In genomic region chr9:125990186-125990792, GRCh38 we compare ENCODE assay signal across 19 cellular contexts.
A peak's percentile ranks its signal among the peaks of the same experiment; 100 is the strongest.
DNase-seq lines count a peak whose midpoint lies in the region; TF ChIP-seq lines count a peak whose summit lies in the region.
"Had no signal": no experiment of that assay in that cellular context is flagged by ENCODE, and none has a peak within 500 bp of the region (broad histone marks: within the 10 kb centered on the region; RNA-seq: fewer than 3 reads in every experiment).

No MANE protein-coding gene starts in this region.

- H3K4me1 ChIP-seq in endodermal cell (ENCODE audit: control insufficient read depth, insufficient read depth, low read length) (no peaks in the 10 kb centered on the region), osteoblast (ENCODE audit: insufficient read depth, low read length) (no peaks in the 10 kb centered on the region)

- intact Hi-C loops in CD14-positive monocyte (cut with micrococcal nuclease) = no loop called here

- H3K9me3 ChIP-seq in endodermal cell (ENCODE audit: control insufficient read depth, low read length) = no peaks in the 10 kb centered on the region
- no peaks in the 10 kb centered on the region for H3K9me3 ChIP-seq in osteoblast (ENCODE audit: low read depth, low read length)

- no peaks in the 10 kb centered on the region for H3K4me1 Mint-ChIP-seq in T-helper 1 cell treated with Interleukin-12 subunit alpha and Interleukin-12 subunit beta and Interleukin-4 antibody, amounts not matched to agents 30 μg/mL and 1 μg/mL, for 36 hours (ENCODE audit: low read depth)
- H3K4me1 Mint-ChIP-seq in CD14-positive monocyte (no peaks in the 10 kb centered on the region), endodermal cell (peaks cover 5% of the 10 kb centered on the region), osteocyte (ENCODE audit: unreplicated experiment) (peaks cover 6% of the 10 kb centered on the region)

- in situ Hi-C loops in G401 (cut with HindIII; ENCODE audit: low sequenced_read_pairs) = no loop called here

- no peak overlapping the region for H2AFZ ChIP-seq in osteoblast (ENCODE audit: low read length)

- H3K9me3 Mint-ChIP-seq in T-helper 1 cell treated with Interleukin-12 subunit alpha and Interleukin-12 subunit beta and Interleukin-4 antibody, amounts not matched to agents 30 μg/mL and 1 μg/mL, for 36 hours = no peaks in the 10 kb centered on the region
- H3K9me3 Mint-ChIP-seq in CD14-positive monocyte = peaks cover 0 to 2% (median 0%) of the 10 kb centered on the region in 7 donors
- H3K9me3 Mint-ChIP-seq in endodermal cell = no peaks in the 10 kb centered on the region
- H3K9me3 Mint-ChIP-seq in osteocyte (ENCODE audit: unreplicated experiment) = no peaks in the 10 kb centered on the region
- H3K9me3 Mint-ChIP-seq: HFFc6, IgD-negative memory B cell had no signal

- no peak overlapping the region for H3K4me3 ChIP-seq in endodermal cell (ENCODE audit: low read length)
- H3K4me3 ChIP-seq in osteoblast (ENCODE audit: insufficient read depth, low read length) = no peak overlapping the region

- H3K36me3 ChIP-seq in endodermal cell (ENCODE audit: control insufficient read depth, insufficient read depth, low read length) (no peaks in the 10 kb centered on the region), osteoblast (ENCODE audit: insufficient read depth, low read length) (no peaks in the 10 kb centered on the region)

- no peak overlapping the region for H3K27ac ChIP-seq in endodermal cell (ENCODE audit: low read depth, low read length)
- H3K27ac ChIP-seq in osteoblast (ENCODE audit: low read depth, low read length) = no peak overlapping the region
- H3K27ac ChIP-seq: 22Rv1, C4-2B had no signal

- no peaks in the 10 kb centered on the region for H3K27me3 Mint-ChIP-seq in T-helper 1 cell treated with Interleukin-12 subunit alpha and Interleukin-12 subunit beta and Interleukin-4 antibody, amounts not matched to agents 30 μg/mL and 1 μg/mL, for 36 hours (ENCODE audit: low read depth)
- H3K27me3 Mint-ChIP-seq in CD14-positive monocyte (ENCODE audit: low read depth in 3 of 3) = peaks cover 0 to 2% (median 0%) of the 10 kb centered on the region in 3 donors
- peaks cover 2% of the 10 kb centered on the region for H3K27me3 Mint-ChIP-seq in endodermal cell (ENCODE audit: insufficient read depth)
- H3K27me3 Mint-ChIP-seq in osteocyte (ENCODE audit: unreplicated experiment) = peaks cover 6% of the 10 kb centered on the region
- H3K27me3 Mint-ChIP-seq: IgD-negative memory B cell had no signal

- no peaks in the 10 kb centered on the region for H3K27me3 ChIP-seq in endodermal cell (ENCODE audit: control insufficient read depth, insufficient read depth, low read length, poor library complexity, severe bottlenecking)
- H3K27me3 ChIP-seq in osteoblast (ENCODE audit: insufficient read depth, low read length) = peaks cover 3% of the 10 kb centered on the region

- H3K36me3 Mint-ChIP-seq in T-helper 1 cell treated with Interleukin-12 subunit alpha and Interleukin-12 subunit beta and Interleukin-4 antibody, amounts not matched to agents 30 μg/mL and 1 μg/mL, for 36 hours (ENCODE audit: low read depth) = no peaks in the 10 kb centered on the region
- H3K36me3 Mint-ChIP-seq in CD14-positive monocyte (no peaks in the 10 kb centered on the region), endodermal cell (ENCODE audit: low read depth) (no peaks in the 10 kb centered on the region), osteocyte (ENCODE audit: unreplicated experiment) (no peaks in the 10 kb centered on the region)
- H3K36me3 Mint-ChIP-seq: IgD-negative memory B cell had no signal

- H3K4me2 ChIP-seq in osteoblast (ENCODE audit: insufficient read depth, low read length) = no peak overlapping the region

- WGBS in endodermal cell (ENCODE audit: insufficient coverage in 1 of 2, insufficient read length in 1 of 2), 2 experiments = 93 to 98% methylated on average over 6 to 16 of the region's 16 CpGs

- TF ChIP-seq CTCF in CD14-positive monocyte (IDR thresholded peaks at IDR 0.05) (no peak), endodermal cell (conservative IDR thresholded peaks at IDR 0.05) (no peak), osteoblast (IDR thresholded peaks at IDR 0.05; ENCODE audit: extremely low read depth, low read depth, low read length) (no peak), osteocyte (IDR thresholded peaks at IDR 0.05) (no peak)

- no peaks in the 10 kb centered on the region for H4K20me1 ChIP-seq in osteoblast (ENCODE audit: insufficient read depth, low read length)

- no peak for DNase-seq in T-helper 1 cell
- peak; percentile 38 for DNase-seq in CD14-positive monocyte (ENCODE audit: low spot score)
- peak; percentile 36 for DNase-seq in endodermal cell
- peak; percentile 51 for DNase-seq in osteoblast (ENCODE audit: insufficient read length, low spot score, missing footprints)
- no peak for DNase-seq in NCI-H2227 (lab: John Stamatoyannopoulos, UW; ENCODE audit: unreplicated experiment)
- no peak for DNase-seq in G401 (ENCODE audit: low spot score)
- DNase-seq in osteocyte (ENCODE audit: extremely low spot score, unreplicated experiment) = no peak
- DNase-seq: AML-193, DND-41, HFFc6, MM.1S, NCI-H1092, NCI-H2081, NCI-H446 treated with DMSO at 0.1 percent for 48 hours, SHP77 had no signal

- no peaks in the 10 kb centered on the region for H3K79me2 ChIP-seq in osteoblast (ENCODE audit: insufficient read depth, low read length)

- H3K9ac ChIP-seq in endodermal cell (ENCODE audit: extremely low read depth, low read length, poor library complexity, severe bottlenecking) = no peak overlapping the region

- peak overlapping the region; percentile 53 for H3K27ac Mint-ChIP-seq in T-helper 1 cell treated with Interleukin-12 subunit alpha and Interleukin-12 subunit beta and Interleukin-4 antibody, amounts not matched to agents 30 μg/mL and 1 μg/mL, for 36 hours
- H3K27ac Mint-ChIP-seq in CD14-positive monocyte = no peak overlapping the region
- no peak overlapping the region for H3K27ac Mint-ChIP-seq in endodermal cell
- no peak overlapping the region for H3K27ac Mint-ChIP-seq in osteocyte (ENCODE audit: unreplicated experiment)
- H3K27ac Mint-ChIP-seq: HFFc6, IgD-negative memory B cell had no signal

- H3K4me3 Mint-ChIP-seq in T-helper 1 cell treated with Interleukin-12 subunit alpha and Interleukin-12 subunit beta and Interleukin-4 antibody, amounts not matched to agents 30 μg/mL and 1 μg/mL, for 36 hours = no peak overlapping the region
- H3K4me3 Mint-ChIP-seq in CD14-positive monocyte (peak overlapping the region in 1 of 2 donors; percentile 41), endodermal cell (no peak overlapping the region), osteocyte (ENCODE audit: unreplicated experiment) (no peak overlapping the region)
- H3K4me3 Mint-ChIP-seq: HFFc6 had no signal

Comparison
In these comparisons a context has a peak if more than half of its experiments do, and no peak if none do; other contexts are left out.
1. DNase-seq: peak in CD14-positive monocyte (single experiment), endodermal cell (single experiment) and osteoblast (single experiment); none in T-helper 1 cell (0 of 5), NCI-H2227 (single experiment), G401 (single experiment) and osteocyte (single experiment).